ENCODE assay signal across 21 cellular contexts in genomic region chr4:183388777-183389176, GRCh38.
"Had no signal": no experiment of that assay in that cellular context is flagged by ENCODE, and none has a peak within 500 bp of the region (broad histone marks: within the 10 kb centered on the region; RNA-seq: fewer than 3 reads in every experiment).

No MANE protein-coding gene starts in this region.

- H3K4me3 Mint-ChIP-seq: naive thymus-derived CD4-positive, alpha-beta T cell; nephron progenitor cell; neural progenitor cell; stimulated activated effector memory CD8-positive, alpha-beta T cell treated with anti-CD3 and anti-CD28 coated beads, Interleukin-12 subunit alpha, Interleukin-12 subunit beta, amount 100 ng/mL, for 72 hours; stimulated activated naive CD8-positive, alpha-beta T cell treated with anti-CD3 and anti-CD28 coated beads, Interleukin-15, Interleukin-2, amounts not matched to agents 100 ng/mL and 50 ng/mL, for 24 hours had no signal

- H3K27ac Mint-ChIP-seq: naive thymus-derived CD4-positive, alpha-beta T cell; nephron progenitor cell; neural progenitor cell; stimulated activated effector memory CD8-positive, alpha-beta T cell treated with anti-CD3 and anti-CD28 coated beads, Interleukin-12 subunit alpha, Interleukin-12 subunit beta, amount 100 ng/mL, for 72 hours; stimulated activated naive CD8-positive, alpha-beta T cell treated with anti-CD3 and anti-CD28 coated beads, Interleukin-15, Interleukin-2, amounts not matched to agents 100 ng/mL and 50 ng/mL, for 24 hours had no signal

- H3K36me3 Mint-ChIP-seq: naive thymus-derived CD4-positive, alpha-beta T cell; neural progenitor cell; stimulated activated effector memory CD8-positive, alpha-beta T cell treated with anti-CD3 and anti-CD28 coated beads, Interleukin-12 subunit alpha, Interleukin-12 subunit beta, amount 100 ng/mL, for 72 hours had no signal

- ATAC-seq: mucosa of descending colon; naive thymus-derived CD4-positive, alpha-beta T cell; right cardiac atrium; stimulated activated effector memory CD8-positive, alpha-beta T cell treated with anti-CD3 and anti-CD28 coated beads, Interleukin-12 subunit alpha, Interleukin-12 subunit beta, amount 100 ng/mL, for 72 hours; upper lobe of right lung had no signal

- DNase-seq: head of caudate nucleus; hippocampal formation; kidney; left ventricle myocardium inferior; mesendoderm; midbrain; mucosa of descending colon; naive thymus-derived CD4-positive, alpha-beta T cell; nephron progenitor cell; ovary; retina; right cardiac atrium; sigmoid colon; small intestine; spleen; stimulated activated CD4-positive, alpha-beta T cell treated with anti-CD3 and anti-CD28 coated beads, Interleukin-4, amount 100 ng/mL, for 24 hours; stimulated activated naive CD4-positive, alpha-beta T cell; upper lobe of right lung had no signal

- H3K9me3 Mint-ChIP-seq: nephron progenitor cell; stimulated activated effector memory CD8-positive, alpha-beta T cell treated with anti-CD3 and anti-CD28 coated beads, Interleukin-12 subunit alpha, Interleukin-12 subunit beta, amount 100 ng/mL, for 72 hours; stimulated activated naive CD8-positive, alpha-beta T cell treated with anti-CD3 and anti-CD28 coated beads, Interleukin-15, Interleukin-2, amounts not matched to agents 100 ng/mL and 50 ng/mL, for 24 hours had no signal

- H3K4me1 Mint-ChIP-seq: stimulated activated effector memory CD8-positive, alpha-beta T cell treated with anti-CD3 and anti-CD28 coated beads, Interleukin-12 subunit alpha, Interleukin-12 subunit beta, amount 100 ng/mL, for 72 hours had no signal
